8 cellular contexts compared by ENCODE assay signal in genomic region chr10:103692421-103693069, GRCh38.
A peak's percentile ranks its signal among the peaks of the same experiment; 100 is the strongest.
DNase-seq lines count a peak whose midpoint lies in the region; ATAC-seq, FAIRE-seq and TF ChIP-seq lines count a peak whose summit lies in the region.

No MANE protein-coding gene starts in this region.

- BruUV-seq in K562 (replicated peaks; lab: Mats Ljungman, UMichigan) = no TSS peak

- no peak for TF ChIP-seq RAD21 in K562 (CRISPR knock-in tag; conservative IDR thresholded peaks at IDR 0.05 in 1 of 2, IDR thresholded peaks at IDR 0.05 in 1 of 2)

- ATAC-seq in HG03520 (IDR thresholded peaks at IDR 0.05; ENCODE audit: unreplicated experiment) (peak; percentile 42), K562 (peak; percentile 2; the same call in 1 of the 3 replicates)

- no peak for FAIRE-seq in K562 (lab: Jason Lieb, UNC)

- no peaks in the 10 kb centered on the region for H3K27me3 ChIP-seq in K562 (ENCODE audit: control insufficient read depth in 2 of 2, insufficient read depth in 2 of 2, low read length in 2 of 2)
- no peaks in the 10 kb centered on the region for H3K27me3 ChIP-seq in osteoblast (ENCODE audit: insufficient read depth, low read length)
- H3K27me3 ChIP-seq in thyroid gland = no peaks in the 10 kb centered on the region

- H4K20me1 ChIP-seq in K562 (replicated peaks; ENCODE audit: control insufficient read depth, insufficient read depth, low read length) = no peaks in the 10 kb centered on the region; the same call in 1 of the 2 replicates
- H4K20me1 ChIP-seq in osteoblast (ENCODE audit: insufficient read depth, low read length) = no peaks in the 10 kb centered on the region

- H3K36me3 ChIP-seq in K562 (ENCODE audit: control insufficient read depth, insufficient read depth, low read length) (no peaks in the 10 kb centered on the region), osteoblast (ENCODE audit: insufficient read depth, low read length) (no peaks in the 10 kb centered on the region), thyroid gland (no peaks in the 10 kb centered on the region)

- peak overlapping the region; percentile 85 for H3K4me3 ChIP-seq in GM12865 (ENCODE audit: low read depth, low read length)
- peak overlapping the region; percentile 34 for H3K4me3 ChIP-seq in K562
- peak overlapping the region; percentile 56 for H3K4me3 ChIP-seq in osteoblast (ENCODE audit: insufficient read depth, low read length)
- H3K4me3 ChIP-seq in thyroid gland (replicated peaks in 1 of 3) = peak overlapping the region in 1 of 3 donors; percentile 12

- no peaks in the 10 kb centered on the region for H3K9me3 ChIP-seq in K562 (replicated peaks; ENCODE audit: control insufficient read depth, insufficient read depth, low read depth, low read length)
- H3K9me3 ChIP-seq in osteoblast (ENCODE audit: low read depth, low read length) = no peaks in the 10 kb centered on the region
- no peaks in the 10 kb centered on the region for H3K9me3 ChIP-seq in thyroid gland

- H3K79me2 ChIP-seq in K562 (ENCODE audit: control insufficient read depth, insufficient read depth, low read length) = no peaks in the 10 kb centered on the region; the same call in 2 of the 3 replicates
- H3K79me2 ChIP-seq in osteoblast (ENCODE audit: insufficient read depth, low read length) = no peaks in the 10 kb centered on the region

- peak overlapping the region in 1 of 2 experiments; percentile 83; a peak in 2 of 4 replicates for H3K9ac ChIP-seq in K562 (ENCODE audit: insufficient read depth in 1 of 2, low read depth in 2 of 2, low read length in 2 of 2)

- no peak for TF ChIP-seq CTCF in GM12865 (IDR thresholded peaks at IDR 0.05; ENCODE audit: insufficient read depth, low read depth, low read length, missing control alignments)
- no peak for TF ChIP-seq CTCF in GM20000 (IDR thresholded peaks at IDR 0.05; ENCODE audit: extremely low read depth, missing control alignments)
- TF ChIP-seq CTCF in K562 (IDR thresholded peaks at IDR 0.05 in 2 of 3, conservative IDR thresholded peaks at IDR 0.05 in 1 of 3; ENCODE audit: insufficient read depth in 2 of 3, low read depth in 1 of 3, low read length in 3 of 3) = no peak
- TF ChIP-seq CTCF in osteoblast (IDR thresholded peaks at IDR 0.05; ENCODE audit: extremely low read depth, low read depth, low read length) = no peak
- no peak for TF ChIP-seq CTCF in thyroid gland (IDR thresholded peaks at IDR 0.05)

- CTCF ChIA-PET in K562 (lab: Yijun Ruan, JAX; ENCODE audit: low intra/inter-chr PET ratio) = no interaction called here

- H3K4me2 ChIP-seq in K562 (ENCODE audit: insufficient read depth, low read length) = peak overlapping the region; percentile 60
- H3K4me2 ChIP-seq in osteoblast (ENCODE audit: insufficient read depth, low read length) = peak overlapping the region; percentile 72

- H3K9me1 ChIP-seq in K562 (ENCODE audit: control insufficient read depth, insufficient read depth, low read length) = no peaks in the 10 kb centered on the region

- POLR2A ChIA-PET in K562 (lab: Yijun Ruan, JAX) = no interaction called here

- peak overlapping the region; percentile 77 for H2AFZ ChIP-seq in K562 (ENCODE audit: low read depth, low read length)
- H2AFZ ChIP-seq in osteoblast (ENCODE audit: low read length) = no peak overlapping the region

- 6% methylated on average over 31 of the region's 43 CpGs for WGBS in K562 (ENCODE audit: insufficient coverage, low coverage, missing lambda C conversion rate)
- WGBS in thyroid gland, 2 donors = 13 to 18% methylated on average over 24 to 33 of the region's 43 CpGs

- TF ChIP-seq EP300 in K562 (IDR thresholded peaks at IDR 0.05; ENCODE audit: low read length) = no peak

- peaks cover 40 to 50% of the 10 kb centered on the region in 2 experiments for H3K4me1 ChIP-seq in K562 (replicated peaks in 1 of 2; ENCODE audit: control insufficient read depth in 2 of 2, insufficient read depth in 2 of 2, low read length in 2 of 2)
- H3K4me1 ChIP-seq in osteoblast (ENCODE audit: insufficient read depth, low read length) = peaks cover 24% of the 10 kb centered on the region
- peaks cover 10 to 18% of the 10 kb centered on the region in 2 donors for H3K4me1 ChIP-seq in thyroid gland

- no peak overlapping the region for H3K27ac ChIP-seq in K562 (ENCODE audit: extremely low read depth, low read depth, low read length)
- no peak overlapping the region for H3K27ac ChIP-seq in osteoblast (ENCODE audit: low read depth, low read length)
- H3K27ac ChIP-seq in thyroid gland = no peak overlapping the region

- in situ Hi-C loops in K562 (cut with MboI) = no loop called here

- TF ChIP-seq POLR2A in K562 (conservative IDR thresholded peaks at IDR 0.05) (no peak), thyroid gland (IDR thresholded peaks at IDR 0.05) (no peak)

- intact Hi-C loops in K562 (cut with micrococcal nuclease) (no loop called here), thyroid gland (cut with DNase I) (no loop called here)

- DNase-seq in GM12865 (ENCODE audit: low read depth) = peak; percentile 92
- DNase-seq in GM20000 (ENCODE audit: low spot score) = peak; percentile 91
- DNase-seq in K562 (ENCODE audit: extremely low read depth in 1 of 4, low spot score in 3 of 4) = peak; percentile 25 to 43 (median 30)
- no peak for DNase-seq in osteoblast (ENCODE audit: insufficient read length, low spot score, missing footprints)
- DNase-seq in AG08395 (ENCODE audit: low spot score) = no peak
- no peak for DNase-seq in thyroid gland
- DNase-seq in globus pallidus (ENCODE audit: low spot score) = no peak

TF ChIP-seq in K562, 482 proteins besides CTCF, POLR2A, EP300 and RAD21:
- TF ChIP-seq ZBTB7A (IDR thresholded peaks at IDR 0.05; ENCODE audit: borderline replicate concordance, control insufficient read depth, low read depth, low read length) (peak; percentile 6; the same call in 1 of the 2 replicates), EGR1 (conservative IDR thresholded peaks at IDR 0.05) (peak; percentile 79), NRF1 (conservative IDR thresholded peaks at IDR 0.05 in 1 of 2, IDR thresholded peaks at IDR 0.05 in 1 of 2) (peak; percentile 22 to 27; a peak in 1 of 4 replicates), NCOA4 (IDR thresholded peaks at IDR 0.05; ENCODE audit: partially characterized antibody) (no peak), TRIM24 (IDR thresholded peaks at IDR 0.05) (no peak), PCBP1 (IDR thresholded peaks at IDR 0.05; ENCODE audit: low read depth, low read length, poor library complexity, severe bottlenecking) (peak; percentile 35), SAFB (IDR thresholded peaks at IDR 0.05; ENCODE audit: borderline replicate concordance, low read depth, low read length) (0 out of 2 replicates have a peak, but pooled peaks have one; percentile 22)
- TF ChIP-seq, protein P1, sequence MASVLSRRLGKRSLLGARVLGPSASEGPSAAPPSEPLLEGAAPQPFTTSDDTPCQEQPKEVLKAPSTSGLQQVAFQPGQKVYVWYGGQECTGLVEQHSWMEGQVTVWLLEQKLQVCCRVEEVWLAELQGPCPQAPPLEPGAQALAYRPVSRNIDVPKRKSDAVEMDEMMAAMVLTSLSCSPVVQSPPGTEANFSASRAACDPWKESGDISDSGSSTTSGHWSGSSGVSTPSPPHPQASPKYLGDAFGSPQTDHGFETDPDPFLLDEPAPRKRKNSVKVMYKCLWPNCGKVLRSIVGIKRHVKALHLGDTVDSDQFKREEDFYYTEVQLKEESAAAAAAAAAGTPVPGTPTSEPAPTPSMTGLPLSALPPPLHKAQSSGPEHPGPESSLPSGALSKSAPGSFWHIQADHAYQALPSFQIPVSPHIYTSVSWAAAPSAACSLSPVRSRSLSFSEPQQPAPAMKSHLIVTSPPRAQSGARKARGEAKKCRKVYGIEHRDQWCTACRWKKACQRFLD (CRISPR knock-in tag; IDR thresholded peaks at IDR 0.05) = no peak

Comparison
In these comparisons a context has a peak if more than half of its experiments do, and no peak if none do; other contexts are left out.
1. DNase-seq: peak in GM12865 (single experiment), GM20000 (single experiment) and K562 (4 of 4); none in osteoblast (single experiment), AG08395 (single experiment), thyroid gland (0 of 2) and globus pallidus (single experiment).